12 cellular contexts compared by ENCODE assay signal in genomic region chr10:1939016-1939415, GRCh38.
DNase-seq lines count a peak whose midpoint lies in the region; ATAC-seq and TF ChIP-seq lines count a peak whose summit lies in the region.
"Had no signal": no experiment of that assay in that cellular context is flagged by ENCODE, and none has a peak within 500 bp of the region (broad histone marks: within the 10 kb centered on the region; RNA-seq: fewer than 3 reads in every experiment).

No MANE protein-coding gene starts in this region.

- no peaks in the 10 kb centered on the region for H3K36me3 Mint-ChIP-seq in IgD-negative memory B cell
- no peaks in the 10 kb centered on the region for H3K36me3 Mint-ChIP-seq in activated CD8-positive, alpha-beta T cell treated with anti-CD3 and anti-CD28 coated beads, Interleukin-2, amount 10 ng/mL, durations not matched to agents 7 days and 5 days (ENCODE audit: low read depth)

- intact Hi-C loops in Right ventricle myocardium superior (cut with DNase I): no loop called here

- DNase-seq in activated CD8-positive, alpha-beta T cell treated with anti-CD3 and anti-CD28 coated beads, Interleukin-2, amount 10 ng/mL, durations not matched to agents 7 days and 5 days: no peak
- peak in 1 of 3 donors; percentile 21 for DNase-seq in effector memory CD4-positive, alpha-beta T cell
- DNase-seq in stimulated activated CD8-positive, alpha-beta memory T cell treated with anti-CD3 and anti-CD28 coated beads, Interleukin-15, amount 100 ng/mL, for 24 hours (ENCODE audit: low read depth): peak; percentile 34
- DNase-seq in BE2C (no peak), Right ventricle myocardium superior (no peak), NCI-H1694 (lab: John Stamatoyannopoulos, UW) (no peak)
- DNase-seq: glutamatergic neuron, NCI-H1105, PC-3 had no signal

- H3K36me3 ChIP-seq in effector memory CD4-positive, alpha-beta T cell (ENCODE audit: control insufficient read depth, insufficient read depth, low read length): no peaks in the 10 kb centered on the region
- no peaks in the 10 kb centered on the region for H3K36me3 ChIP-seq in BE2C

- peak overlapping the region in 2 of 3 donors; percentile 42 to 89 for H3K27ac Mint-ChIP-seq in IgD-negative memory B cell
- peak overlapping the region; percentile 51 for H3K27ac Mint-ChIP-seq in activated CD8-positive, alpha-beta T cell treated with anti-CD3 and anti-CD28 coated beads, Interleukin-2, amount 10 ng/mL, durations not matched to agents 7 days and 5 days

- no peaks in the 10 kb centered on the region for H3K27me3 ChIP-seq in effector memory CD4-positive, alpha-beta T cell (replicated peaks; ENCODE audit: control insufficient read depth, insufficient read depth, low read length, poor library complexity, severe bottlenecking)
- no peaks in the 10 kb centered on the region for H3K27me3 ChIP-seq in BE2C

- ATAC-seq in activated CD8-positive, alpha-beta T cell treated with anti-CD3 and anti-CD28 coated beads, Interleukin-2, amount 10 ng/mL, durations not matched to agents 7 days and 5 days: no peak
- ATAC-seq in Right ventricle myocardium superior (ENCODE audit: poor library complexity) (no peak), HG03045 (IDR thresholded peaks at IDR 0.05; ENCODE audit: unreplicated experiment) (no peak)
- ATAC-seq: PC-3 had no signal

- H3K9me3 ChIP-seq in effector memory CD4-positive, alpha-beta T cell (ENCODE audit: control insufficient read depth, low read length): no peaks in the 10 kb centered on the region
- no peaks in the 10 kb centered on the region for H3K9me3 ChIP-seq in BE2C

- no peak for TF ChIP-seq CTCF in BE2C (IDR thresholded peaks at IDR 0.05; ENCODE audit: low read depth, low read length)

- peaks cover 2 to 9% (median 6%) of the 10 kb centered on the region in 3 donors for H3K4me1 Mint-ChIP-seq in IgD-negative memory B cell
- H3K4me1 Mint-ChIP-seq in activated CD8-positive, alpha-beta T cell treated with anti-CD3 and anti-CD28 coated beads, Interleukin-2, amount 10 ng/mL, durations not matched to agents 7 days and 5 days (ENCODE audit: low read depth): peaks cover 31% of the 10 kb centered on the region

- H3K4me3 ChIP-seq in effector memory CD4-positive, alpha-beta T cell (ENCODE audit: insufficient read depth, low read depth, low read length, poor library complexity, severe bottlenecking): no peak overlapping the region
- no peak overlapping the region for H3K4me3 ChIP-seq in BE2C (ENCODE audit: low read depth, low read length)

- H3K4me3 Mint-ChIP-seq in IgD-negative memory B cell: peak overlapping the region; percentile 32 to 68 (median 58)
- peak overlapping the region; percentile 40 for H3K4me3 Mint-ChIP-seq in activated CD8-positive, alpha-beta T cell treated with anti-CD3 and anti-CD28 coated beads, Interleukin-2, amount 10 ng/mL, durations not matched to agents 7 days and 5 days

- H3K27me3 Mint-ChIP-seq in IgD-negative memory B cell: peaks cover 8% of the 10 kb centered on the region
- no peaks in the 10 kb centered on the region for H3K27me3 Mint-ChIP-seq in activated CD8-positive, alpha-beta T cell treated with anti-CD3 and anti-CD28 coated beads, Interleukin-2, amount 10 ng/mL, durations not matched to agents 7 days and 5 days (ENCODE audit: low read depth)

- CTCF ChIA-PET in activated CD8-positive, alpha-beta T cell treated with anti-CD3 and anti-CD28 coated beads, Interleukin-2, amount 10 ng/mL, durations not matched to agents 7 days and 5 days (lab: Charles Lee): no interaction called here

- H3K4me1 ChIP-seq in effector memory CD4-positive, alpha-beta T cell (ENCODE audit: control insufficient read depth, insufficient read depth, low read length, poor library complexity, severe bottlenecking): peaks cover 10% of the 10 kb centered on the region
- H3K4me1 ChIP-seq in BE2C: no peaks in the 10 kb centered on the region

- peaks cover 0 to 2% (median 2%) of the 10 kb centered on the region in 3 donors for H3K9me3 Mint-ChIP-seq in IgD-negative memory B cell
- H3K9me3 Mint-ChIP-seq in activated CD8-positive, alpha-beta T cell treated with anti-CD3 and anti-CD28 coated beads, Interleukin-2, amount 10 ng/mL, durations not matched to agents 7 days and 5 days (ENCODE audit: insufficient read depth): peaks cover 4% of the 10 kb centered on the region

- POLR2A ChIA-PET in activated CD8-positive, alpha-beta T cell treated with anti-CD3 and anti-CD28 coated beads, Interleukin-2, amount 10 ng/mL, durations not matched to agents 7 days and 5 days (lab: Charles Lee): no interaction called here

- H3K27ac ChIP-seq in effector memory CD4-positive, alpha-beta T cell (ENCODE audit: insufficient read depth, low read length, poor library complexity, severe bottlenecking): peak overlapping the region; percentile 35
- H3K27ac ChIP-seq: VCaP had no signal
